In the genomic region with DNA sequence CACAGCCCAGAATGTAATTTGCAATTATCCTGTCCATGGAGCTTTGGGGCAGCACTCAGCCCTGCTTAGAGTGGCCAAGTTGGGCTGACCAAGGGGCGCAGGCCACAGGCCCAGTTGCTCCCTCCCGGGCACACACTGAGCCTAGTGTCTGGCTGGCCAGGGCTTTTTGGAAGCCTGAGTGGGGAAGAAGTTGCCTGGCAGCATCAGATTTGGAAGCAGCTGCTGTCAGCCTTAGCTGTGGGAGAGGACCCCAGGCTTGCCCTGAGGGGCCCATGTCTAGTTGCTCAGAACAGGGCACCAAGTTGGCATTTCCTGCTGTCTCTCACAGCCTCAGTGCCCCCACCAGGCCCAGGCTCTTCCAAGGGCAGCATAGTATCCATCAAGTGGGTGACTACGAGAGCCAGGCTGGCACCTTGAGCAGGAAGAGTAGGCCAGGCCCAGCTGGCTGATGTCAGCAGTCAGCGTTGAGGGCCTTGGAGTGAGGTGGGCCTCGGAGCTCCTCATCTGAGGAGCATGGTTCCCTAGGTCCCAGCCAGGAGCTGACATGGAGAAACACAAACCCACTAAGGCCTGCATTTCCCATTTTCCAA, we compare ENCODE assay signal across 21 cellular contexts. TPM values are rescaled to one million over a fixed set of nuclear protein-coding genes. Genes with fewer than 3 reads are reported as not detected.
DNase-seq lines count a peak whose midpoint lies in the region; ATAC-seq and TF ChIP-seq lines count a peak whose summit lies in the region.
"Had no signal": no experiment of that assay in that cellular context is flagged by ENCODE, and none has a peak within 500 bp of the region (broad histone marks: within the 10 kb centered on the region; RNA-seq: fewer than 3 reads in every experiment).

No MANE protein-coding gene starts in this region.

- H3K9me3 Mint-ChIP-seq in glutamatergic neuron (ENCODE audit: unreplicated experiment) (peaks cover 4% of the 10 kb centered on the region), progenitor cell of endocrine pancreas (ENCODE audit: low read depth) (no peaks in the 10 kb centered on the region), H9 (no peaks in the 10 kb centered on the region)
- H3K9me3 Mint-ChIP-seq: CD4-positive, alpha-beta T cell; HFFc6 had no signal

- H3K27me3 Mint-ChIP-seq in glutamatergic neuron (ENCODE audit: unreplicated experiment), result peaks cover 13% of the 10 kb centered on the region
- H3K27me3 Mint-ChIP-seq in progenitor cell of endocrine pancreas, result peaks cover 17% of the 10 kb centered on the region
- H3K27me3 Mint-ChIP-seq in H9 (ENCODE audit: low read depth), result peaks cover 3% of the 10 kb centered on the region; the same call in 1 of the 2 replicates
- H3K27me3 Mint-ChIP-seq: CD4-positive, alpha-beta T cell had no signal

- no peak overlapping the region for H2BK12ac ChIP-seq in H9 (ENCODE audit: insufficient read length, low read depth, low read length)

- H3K27ac Mint-ChIP-seq in glutamatergic neuron (ENCODE audit: unreplicated experiment) (peak overlapping the region; percentile 14), progenitor cell of endocrine pancreas (peak overlapping the region; percentile 64), H9 (no peak overlapping the region; a peak in 1 of 7 replicates)
- H3K27ac Mint-ChIP-seq: B cell; CD4-positive, alpha-beta T cell; HFFc6 had no signal

- no peaks in the 10 kb centered on the region for H3K79me2 ChIP-seq in H9 (ENCODE audit: insufficient read depth, low read length)

- no peak overlapping the region for H3K23ac ChIP-seq in H9 (ENCODE audit: insufficient read length, low read depth, low read length)

- peak; percentile 41 for DNase-seq in activated CD8-positive, alpha-beta memory T cell treated with anti-CD3 and anti-CD28 coated beads for 24 hours
- no peak for DNase-seq in activated CD8-positive, alpha-beta memory T cell treated with anti-CD3 and anti-CD28 coated beads, Interleukin-2, amount 50 U/mL, for 4 hours
- DNase-seq in glutamatergic neuron, result no peak
- no peak for DNase-seq in progenitor cell of endocrine pancreas (ENCODE audit: low spot score, unreplicated experiment)
- DNase-seq in NOMO-1 (lab: John Stamatoyannopoulos, UW; ENCODE audit: unreplicated experiment in 2 of 2), result no peak
- DNase-seq in H9, result no peak
- DNase-seq: DMS153, GF-D8, HFFc6, NCI-H1417 treated with DMSO at 0.1 percent for 48 hours, NCI-H187 treated with DMSO at 0.1 percent for 48 hours, NCI-H2227 treated with DMSO at 0.1 percent for 48 hours, NCI-H510A treated with DMSO at 0.1 percent for 48 hours, NCI-H82, RPMI8226 had no signal

- no peak overlapping the region for H3K56ac ChIP-seq in H9 (ENCODE audit: insufficient read length, low read depth, low read length)

- no peak overlapping the region for H3K4ac ChIP-seq in H9 (ENCODE audit: low read depth, low read length)

- H3K4me1 Mint-ChIP-seq in glutamatergic neuron (ENCODE audit: low read depth, unreplicated experiment) (peaks cover 15% of the 10 kb centered on the region), progenitor cell of endocrine pancreas (ENCODE audit: low read depth) (no peaks in the 10 kb centered on the region), H9 (peaks cover 0 to 4% of the 10 kb centered on the region in 2 experiments; a peak in 2 of 4 replicates)

- H2AFZ ChIP-seq in H9 (ENCODE audit: low read length), result no peak overlapping the region

- H3K36me3 ChIP-seq in BLaER1, result no peaks in the 10 kb centered on the region

- H3K79me1 ChIP-seq in H9 (ENCODE audit: insufficient read depth, low read depth, low read length, poor library complexity, severe bottlenecking), result no peaks in the 10 kb centered on the region

- H4K91ac ChIP-seq in H9 (ENCODE audit: insufficient read length, low read depth, low read length), result no peak overlapping the region

- no peak overlapping the region for H2BK5ac ChIP-seq in H9 (ENCODE audit: insufficient read length, low read length)

- H3K9me3 ChIP-seq in BLaER1 (no peaks in the 10 kb centered on the region), H9 (ENCODE audit: control insufficient read depth, low read depth, low read length) (no peaks in the 10 kb centered on the region)

- WGBS in H9 (ENCODE audit: extremely low coverage, insufficient read length, low lambda C conversion rate), result no CpG with 5 or more reads among the region's 5 CpGs

- no peak overlapping the region for H3K4me3 Mint-ChIP-seq in glutamatergic neuron (ENCODE audit: unreplicated experiment)
- no peak overlapping the region for H3K4me3 Mint-ChIP-seq in progenitor cell of endocrine pancreas (ENCODE audit: low read depth)
- no peak overlapping the region for H3K4me3 Mint-ChIP-seq in H9
- H3K4me3 Mint-ChIP-seq: B cell; CD4-positive, alpha-beta T cell; HFFc6 had no signal

- no peaks in the 10 kb centered on the region for H3K23me2 ChIP-seq in H9 (ENCODE audit: insufficient read length, low read depth, low read length, poor library complexity, severe bottlenecking)

- no peak overlapping the region for H2AK5ac ChIP-seq in H9 (ENCODE audit: insufficient read length, low read length)

- H3K18ac ChIP-seq in H9 (ENCODE audit: insufficient read length, low read depth, low read length), result no peak overlapping the region

- no peak overlapping the region for H2BK120ac ChIP-seq in H9 (ENCODE audit: low read depth, low read length, poor library complexity, severe bottlenecking)

- no peak overlapping the region for H3K14ac ChIP-seq in H9 (ENCODE audit: insufficient read depth, low read length)

- peaks cover 53% of the 10 kb centered on the region for H3K4me1 ChIP-seq in BLaER1
- no peaks in the 10 kb centered on the region for H3K4me1 ChIP-seq in H9 (ENCODE audit: insufficient read depth, low read length)

- H3K9ac ChIP-seq in BLaER1, result no peak overlapping the region
- no peak overlapping the region for H3K9ac ChIP-seq in H9 (ENCODE audit: extremely low read depth, insufficient read length, low read length)
- H3K9ac ChIP-seq: KMS-11 had no signal

- H2BK15ac ChIP-seq in H9 (ENCODE audit: low read depth, low read length), result no peak overlapping the region

- H4K20me1 ChIP-seq in BLaER1 (no peaks in the 10 kb centered on the region), H9 (ENCODE audit: control insufficient read depth, insufficient read depth, insufficient read length) (no peaks in the 10 kb centered on the region)

- H3T11ph ChIP-seq in H9 (ENCODE audit: low read length), result no peak overlapping the region

- no peak overlapping the region for H2BK20ac ChIP-seq in H9 (ENCODE audit: low read depth, low read length, poor library complexity, severe bottlenecking)

- H3K27me3 ChIP-seq in BLaER1 (no peaks in the 10 kb centered on the region), H9 (ENCODE audit: insufficient read depth, low read length) (no peaks in the 10 kb centered on the region)

- H3K4me3 ChIP-seq in BLaER1, result no peak overlapping the region

- H3K4me2 ChIP-seq in BLaER1 (peak overlapping the region; percentile 95), H9 (ENCODE audit: insufficient read depth, insufficient read length, low read length) (no peak overlapping the region)
- H3K4me2 ChIP-seq: KMS-11 had no signal

- TF ChIP-seq CTCF in glutamatergic neuron (IDR thresholded peaks at IDR 0.05; ENCODE audit: partially characterized antibody, unreplicated experiment), result no peak
- no peak for TF ChIP-seq CTCF in progenitor cell of endocrine pancreas (IDR thresholded peaks at IDR 0.05; ENCODE audit: unreplicated experiment)
- TF ChIP-seq CTCF in H9 (conservative IDR thresholded peaks at IDR 0.05), result no peak

- H3K36me3 Mint-ChIP-seq in glutamatergic neuron (ENCODE audit: unreplicated experiment) (no peaks in the 10 kb centered on the region), progenitor cell of endocrine pancreas (ENCODE audit: insufficient read depth) (no peaks in the 10 kb centered on the region), H9 (ENCODE audit: insufficient read depth in 1 of 3, low read depth in 3 of 3) (no peaks in the 10 kb centered on the region)

- no peak for ATAC-seq in HG03097 (IDR thresholded peaks at IDR 0.05; ENCODE audit: low FRiP score, unreplicated experiment)

- H4K8ac ChIP-seq in H9 (replicated peaks; ENCODE audit: insufficient read length, low read depth, low read length), result no peak overlapping the region

- H4K5ac ChIP-seq in H9 (ENCODE audit: insufficient read length, low read depth, low read length), result no peak overlapping the region

- H3K27ac ChIP-seq in BLaER1, result peak overlapping the region; percentile 86
- no peak overlapping the region for H3K27ac ChIP-seq in H9 (ENCODE audit: insufficient read length, low read depth, low read length)
- H3K27ac ChIP-seq: KMS-11 had no signal

RNA-seq across cellular contexts. Expression of gene ANTXRL, which starts 14.4 kb away (rescaled TPM):
- total RNA-seq in glutamatergic neuron (ENCODE audit: unreplicated experiment) (not detected), progenitor cell of endocrine pancreas (not detected in 2 replicates), H9 (2021) (not detected in 2 replicates)
- total RNA-seq: B cell; CD4-positive, alpha-beta T cell; HFFc6; M059J had no signal

Comparison
In these comparisons a context has a peak if more than half of its experiments do, and no peak if none do; other contexts are left out.
1. H3K27ac Mint-ChIP-seq: peak in glutamatergic neuron (single experiment) and progenitor cell of endocrine pancreas (single experiment); none in H9 (0 of 3).